Comparison of ENCODE assay signal across 15 cellular contexts in genomic region chr10:70518695-70519094, GRCh38. TPM values are rescaled to one million over a fixed set of nuclear protein-coding genes. Genes with fewer than 3 reads are reported as not detected.
A peak's percentile ranks its signal among the peaks of the same experiment; 100 is the strongest.
DNase-seq lines count a peak whose midpoint lies in the region; ATAC-seq and TF ChIP-seq lines count a peak whose summit lies in the region.
"Had no signal": no experiment of that assay in that cellular context is flagged by ENCODE, and none has a peak within 500 bp of the region (broad histone marks: within the 10 kb centered on the region; RNA-seq: fewer than 3 reads in every experiment).

No MANE protein-coding gene starts in this region.

- DNase-seq in AG08395 (ENCODE audit: low spot score) (peak; percentile 55), HT1080 (ENCODE audit: low read depth) (peak; percentile 51), astrocyte of the spinal cord (ENCODE audit: low read depth, low spot score) (peak; percentile 50), hepatic stellate cell (ENCODE audit: low spot score) (peak; percentile 61), sciatic nerve (ENCODE audit: low spot score) (no peak), SHP77 treated with DMSO at 0.1 percent for 48 hours (lab: John Stamatoyannopoulos, UW) (no peak)
- no peak for DNase-seq in activated naive CD4-positive, alpha-beta T cell treated with Interleukin-2 at 50 U/mL for 16 hours
- DNase-seq: activated CD4-positive, alpha-beta T cell treated with anti-CD3 and anti-CD28 coated beads, Interleukin-2, amount 50 U/mL, for 48 hours; activated T-cell treated with anti-CD3 and anti-CD28 coated beads, Interleukin-2, amount 50 U/mL, for 24 hours; NCI-H146; NCI-H2227 treated with DMSO at 0.1 percent for 48 hours had no signal

- intact Hi-C loops in sciatic nerve (cut with DNase I), result no loop called here

- H3K4me3 ChIP-seq in astrocyte of the spinal cord (ENCODE audit: low read depth, low read length), result no peak overlapping the region
- H3K4me3 ChIP-seq: heart left ventricle, smooth muscle cell had no signal

- no peak for ATAC-seq in sciatic nerve
- ATAC-seq in GM18873 (IDR thresholded peaks at IDR 0.05; ENCODE audit: low FRiP score, unreplicated experiment), result no peak
- ATAC-seq: heart left ventricle; stimulated activated effector memory CD8-positive, alpha-beta T cell treated with anti-CD3 and anti-CD28 coated beads, Interleukin-12 subunit alpha, Interleukin-12 subunit beta, amount 100 ng/mL, for 72 hours had no signal

- in situ Hi-C loops in astrocyte of the spinal cord (cut with HindIII; ENCODE audit: low sequenced_read_pairs), result no loop called here

- TF ChIP-seq CTCF in astrocyte of the spinal cord (IDR thresholded peaks at IDR 0.05; ENCODE audit: low read depth, low read length), result no peak

RNA-seq across cellular contexts. Expression of gene PALD1, which starts 40.1 kb away (rescaled TPM):
- total RNA-seq in HT1080 (2014; rRNA removed; shearing (Covaris generic)), result 1.4 and 1.8 TPM in 2 replicates
- 0.05 TPM in 1 of 2 replicates, not detected in the other for polyA plus RNA-seq in HT1080 (2015; cell fraction: cytosol; rRNA removed)
- polyA plus RNA-seq in HT1080 (2015; cell fraction: nucleus; rRNA removed), result 0.03 TPM in 1 of 2 replicates, not detected in the other
- total RNA-seq in sciatic nerve, result 7.8 TPM

Comparison
In these comparisons a context has a peak if more than half of its experiments do, and no peak if none do; other contexts are left out.
1. DNase-seq: peak in AG08395 (single experiment), HT1080 (single experiment), astrocyte of the spinal cord (single experiment) and hepatic stellate cell (single experiment); none in sciatic nerve (single experiment), SHP77 treated with DMSO at 0.1 percent for 48 hours (single experiment) and activated naive CD4-positive, alpha-beta T cell treated with Interleukin-2 at 50 U/mL for 16 hours (single experiment).